In genomic region chr7:124720195-124720594, GRCh38 we compare ENCODE assay signal across 1 cellular context.
TF ChIP-seq lines count a peak whose summit lies in the region.

No MANE protein-coding gene starts in this region.

TF ChIP-seq in GM23338, 12 proteins besides CTCF, POLR2A, EP300 and RAD21 (continued from another document):
- TF ChIP-seq ZNF462 (CRISPR knock-in tag; IDR thresholded peaks at IDR 0.05) (no peak), EZH2 (IDR thresholded peaks at IDR 0.05; ENCODE audit: low read depth, unreplicated experiment) (no peak), STAT1 (IDR thresholded peaks at IDR 0.05; ENCODE audit: unreplicated experiment) (no peak)
